16 cellular contexts compared by ENCODE assay signal in the genomic region with DNA sequence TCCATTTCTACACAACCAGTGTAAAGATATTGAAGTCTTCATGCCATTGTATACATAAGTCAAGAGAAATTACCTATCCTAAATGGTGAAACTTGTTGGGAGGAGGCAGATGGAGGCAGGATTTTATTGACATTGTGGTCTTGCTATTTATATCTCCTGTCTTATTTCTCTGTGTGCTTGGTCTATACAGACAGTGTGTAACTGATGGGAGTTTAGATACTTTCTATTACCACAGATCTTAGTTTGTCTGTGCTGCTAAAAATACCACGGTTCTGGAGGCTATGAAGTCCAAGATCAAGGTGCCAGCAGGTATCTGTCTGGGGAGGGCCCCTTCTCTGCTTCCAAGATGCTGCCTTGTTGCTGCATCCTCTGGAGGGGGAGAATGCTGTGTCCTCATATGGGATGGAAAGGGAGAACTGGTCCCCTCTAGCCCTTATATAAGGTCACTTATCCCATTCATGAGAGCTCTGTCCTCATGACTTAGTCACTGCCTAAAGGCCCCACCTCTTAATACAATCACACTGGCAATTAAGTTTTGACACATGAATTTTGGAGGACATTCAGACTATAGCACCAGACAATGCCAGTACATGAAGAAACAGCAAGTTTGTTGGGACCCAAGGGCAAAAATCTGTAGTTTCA.
A peak's percentile ranks its signal among the peaks of the same experiment; 100 is the strongest.
DNase-seq lines count a peak whose midpoint lies in the region; ATAC-seq and TF ChIP-seq lines count a peak whose summit lies in the region.
"Had no signal": no experiment of that assay in that cellular context is flagged by ENCODE, and none has a peak within 500 bp of the region (broad histone marks: within the 10 kb centered on the region; RNA-seq: fewer than 3 reads in every experiment).

No MANE protein-coding gene starts in this region.

- no peak overlapping the region for H3K9ac ChIP-seq in rectal smooth muscle tissue (ENCODE audit: low read length)
- H3K9ac ChIP-seq: GM23248 had no signal

- no peaks in the 10 kb centered on the region for H3K9me3 Mint-ChIP-seq in MCF 10A (ENCODE audit: unreplicated experiment)

- H3K4me1 ChIP-seq in breast epithelium (no peaks in the 10 kb centered on the region), rectal smooth muscle tissue (ENCODE audit: control insufficient read depth, insufficient read depth, low read length) (peaks cover 28% of the 10 kb centered on the region), uterus (no peaks in the 10 kb centered on the region)

- H3K36me3 ChIP-seq in breast epithelium (no peaks in the 10 kb centered on the region), rectal smooth muscle tissue (ENCODE audit: control insufficient read depth, insufficient read depth, low read length) (no peaks in the 10 kb centered on the region), uterus (no peaks in the 10 kb centered on the region)

- ATAC-seq in GM19463 (IDR thresholded peaks at IDR 0.05; ENCODE audit: unreplicated experiment), result no peak

- peaks cover 11% of the 10 kb centered on the region for H3K27me3 Mint-ChIP-seq in MCF 10A (ENCODE audit: insufficient read depth, unreplicated experiment)

- no peak overlapping the region for H3K27ac Mint-ChIP-seq in MCF 10A (ENCODE audit: low read depth, unreplicated experiment)

- no peak overlapping the region for H3K4me3 Mint-ChIP-seq in MCF 10A (ENCODE audit: unreplicated experiment)

- BruUV-seq in MCF 10A (replicated peaks; lab: Mats Ljungman, UMichigan), result no TSS peak

- POLR2A ChIA-PET in MCF 10A (lab: Yijun Ruan, JAX), result no interaction called here

- TF ChIP-seq POLR2A in breast epithelium (IDR thresholded peaks at IDR 0.05) (no peak), uterus (IDR thresholded peaks at IDR 0.05) (no peak)

- H3K4me3 ChIP-seq in breast epithelium, result no peak overlapping the region
- H3K4me3 ChIP-seq in coronary artery, result no peak overlapping the region
- no peak overlapping the region for H3K4me3 ChIP-seq in rectal smooth muscle tissue (ENCODE audit: low read length)
- H3K4me3 ChIP-seq in uterus, result no peak overlapping the region
- H3K4me3 ChIP-seq: GM23248 had no signal

- H3K9me3 ChIP-seq in breast epithelium (no peaks in the 10 kb centered on the region), uterus (no peaks in the 10 kb centered on the region)

- no peaks in the 10 kb centered on the region for H3K36me3 Mint-ChIP-seq in MCF 10A (ENCODE audit: insufficient read depth, unreplicated experiment)

- intact Hi-C loops in breast epithelium (cut with DNase I; ENCODE audit: low total_unique reads), result no loop called here
- intact Hi-C loops in MCF 10A (cut with micrococcal nuclease), result no loop called here
- intact Hi-C loops in uterus (cut with DNase I; ENCODE audit: low total_unique reads), result no loop called here

- H3K4me1 Mint-ChIP-seq in MCF 10A (ENCODE audit: insufficient read depth, unreplicated experiment), result peaks cover 8% of the 10 kb centered on the region

- no peaks in the 10 kb centered on the region for H3K27me3 ChIP-seq in breast epithelium
- H3K27me3 ChIP-seq in rectal smooth muscle tissue (ENCODE audit: control insufficient read depth, insufficient read depth, low read length), result no peaks in the 10 kb centered on the region
- no peaks in the 10 kb centered on the region for H3K27me3 ChIP-seq in uterus

- CTCF ChIA-PET in MCF 10A (lab: Yijun Ruan, JAX), result no interaction called here

- TF ChIP-seq CTCF in breast epithelium (IDR thresholded peaks at IDR 0.05) (no peak), MCF 10A (IDR thresholded peaks at IDR 0.05; ENCODE audit: unreplicated experiment) (no peak), coronary artery (IDR thresholded peaks at IDR 0.05) (no peak), uterus (IDR thresholded peaks at IDR 0.05) (no peak)

- DNase-seq in breast epithelium (ENCODE audit: low spot score in 2 of 2), result no peak
- no peak for DNase-seq in MCF 10A (ENCODE audit: unreplicated experiment)
- no peak for DNase-seq in coronary artery (ENCODE audit: low spot score)
- DNase-seq in uterus, result no peak
- DNase-seq in activated CD4-positive, alpha-beta T cell treated with anti-CD3 and anti-CD28 coated beads for 48 hours, result no peak
- no peak for DNase-seq in activated T-cell treated with anti-CD3 and anti-CD28 coated beads for 4 hours
- DNase-seq: C1 segment of cervical spinal cord, DMS79 treated with DMSO at 0.1 percent for 48 hours, GM23248, Karpas-422, NCI-H1417 treated with DMSO at 0.1 percent for 48 hours, NCI-H1930, NCI-H526 treated with DMSO at 0.1 percent for 48 hours, SHP77 treated with DMSO at 0.1 percent for 48 hours had no signal

- H3K27ac ChIP-seq in breast epithelium (peak overlapping the region; percentile 5 to 34), coronary artery (peak overlapping the region; percentile 21 to 75), rectal smooth muscle tissue (ENCODE audit: low read depth, low read length) (peak overlapping the region; percentile 19), uterus (peak overlapping the region; percentile 56 to 63)
- H3K27ac ChIP-seq: GM23248 had no signal
